In genomic region chr1:206706298-206706791, GRCh38 we compare ENCODE assay signal across 8 cellular contexts. TPM values are rescaled to one million over a fixed set of nuclear protein-coding genes. Genes with fewer than 3 reads are reported as not detected.
DNase-seq lines count a peak whose midpoint lies in the region; ATAC-seq lines count a peak whose summit lies in the region.

No MANE protein-coding gene starts in this region.

- H3K4me1 Mint-ChIP-seq in activated naive CD8-positive, alpha-beta T cell (ENCODE audit: low read depth) = peaks cover 78% of the 10 kb centered on the region

- H3K4me3 Mint-ChIP-seq in activated naive CD8-positive, alpha-beta T cell = no peak overlapping the region

- H3K36me3 ChIP-seq in subcutaneous abdominal adipose tissue (ENCODE audit: control insufficient read depth in 5 of 5, insufficient read depth in 5 of 5, low read length in 5 of 5) = no peaks in the 10 kb centered on the region

- H3K9ac ChIP-seq in subcutaneous abdominal adipose tissue (ENCODE audit: low read length in 5 of 5) = peak overlapping the region in 1 of 5 donors; percentile 11

- H3K9me3 Mint-ChIP-seq in activated naive CD8-positive, alpha-beta T cell (ENCODE audit: low read depth) = no peaks in the 10 kb centered on the region

- H3K27ac Mint-ChIP-seq in activated naive CD8-positive, alpha-beta T cell = peak overlapping the region; percentile 41

- peak overlapping the region; percentile 61 for H3K27ac ChIP-seq in subcutaneous abdominal adipose tissue (ENCODE audit: low read depth, low read length)

- no peak overlapping the region for H3K4me3 ChIP-seq in subcutaneous abdominal adipose tissue (ENCODE audit: low read depth in 1 of 5, low read length in 5 of 5)

- H3K27me3 ChIP-seq in subcutaneous abdominal adipose tissue (ENCODE audit: control insufficient read depth in 5 of 5, insufficient read depth in 4 of 5, low read length in 5 of 5) = no peaks in the 10 kb centered on the region

- peaks cover under 1% of the 10 kb centered on the region for H3K36me3 Mint-ChIP-seq in activated naive CD8-positive, alpha-beta T cell

- H3K9me3 ChIP-seq in subcutaneous abdominal adipose tissue (ENCODE audit: control insufficient read depth in 5 of 5, low read length in 5 of 5) = no peaks in the 10 kb centered on the region

- no peak for DNase-seq in Right ventricle myocardium inferior (ENCODE audit: missing footprints)
- no peak for DNase-seq in cardiac septum (ENCODE audit: low spot score)
- peak; percentile 90 for DNase-seq in mesenteric fat pad (ENCODE audit: low spot score)
- DNase-seq in NCI-H526 treated with DMSO at 0.1 percent for 48 hours (lab: John Stamatoyannopoulos, UW) = no peak
- DNase-seq in A172 (ENCODE audit: low spot score) = no peak

- peak; percentile 14 for ATAC-seq in Right ventricle myocardium inferior
- no peak for ATAC-seq in HG03097 (IDR thresholded peaks at IDR 0.05; ENCODE audit: low FRiP score, unreplicated experiment)

- H3K27me3 Mint-ChIP-seq in activated naive CD8-positive, alpha-beta T cell = no peaks in the 10 kb centered on the region

- peaks cover 35 to 82% (median 66%) of the 10 kb centered on the region in 5 donors for H3K4me1 ChIP-seq in subcutaneous abdominal adipose tissue (ENCODE audit: control insufficient read depth in 5 of 5, insufficient read depth in 5 of 5, low read length in 5 of 5)

- intact Hi-C loops in Right ventricle myocardium inferior (cut with DNase I) (no loop called here), cardiac septum (cut with DNase I) (no loop called here)

RNA-seq across cellular contexts. Expression of gene MAPKAPK2, which starts 21.6 kb away (rescaled TPM):
- total RNA-seq in Right ventricle myocardium inferior (214 TPM), cardiac septum (242 TPM), mesenteric fat pad (103 TPM)
- total RNA-seq in A172 (2014; rRNA removed; shearing (Covaris generic)) = 46.9 and 48.6 TPM in 2 replicates
